ENCODE assay signal across 8 cellular contexts in genomic region chr11:110069158-110069737, GRCh38. TPM values are rescaled to one million over a fixed set of nuclear protein-coding genes. Genes with fewer than 3 reads are reported as not detected.
DNase-seq lines count a peak whose midpoint lies in the region; ATAC-seq and TF ChIP-seq lines count a peak whose summit lies in the region.

No MANE protein-coding gene starts in this region.

- peaks cover 8% of the 10 kb centered on the region for H3K4me1 Mint-ChIP-seq in endothelial cell (ENCODE audit: unreplicated experiment)
- H3K4me1 Mint-ChIP-seq in activated naive CD8-positive, alpha-beta T cell treated with anti-CD3 and anti-CD28 coated beads for 36 hours, result no peaks in the 10 kb centered on the region

- no peaks in the 10 kb centered on the region for H3K9me3 ChIP-seq in psoas muscle

- H3K27me3 Mint-ChIP-seq in endothelial cell (ENCODE audit: unreplicated experiment), result no peaks in the 10 kb centered on the region
- H3K27me3 Mint-ChIP-seq in activated naive CD8-positive, alpha-beta T cell treated with anti-CD3 and anti-CD28 coated beads for 36 hours, result peaks cover 19% of the 10 kb centered on the region

- TF ChIP-seq CTCF in endothelial cell (IDR thresholded peaks at IDR 0.05; ENCODE audit: unreplicated experiment) (no peak), psoas muscle (IDR thresholded peaks at IDR 0.05) (no peak), GM13977 (IDR thresholded peaks at IDR 0.05; ENCODE audit: extremely low read depth, insufficient read depth, missing control alignments) (no peak)

- H3K4me3 ChIP-seq in psoas muscle, result no peak overlapping the region

- H3K9me3 Mint-ChIP-seq in endothelial cell (ENCODE audit: unreplicated experiment), result no peaks in the 10 kb centered on the region
- no peaks in the 10 kb centered on the region for H3K9me3 Mint-ChIP-seq in activated naive CD8-positive, alpha-beta T cell treated with anti-CD3 and anti-CD28 coated beads for 36 hours

- DNase-seq in NCI-H146 (lab: John Stamatoyannopoulos, UW) (peak; percentile 7), NCI-H146 treated with DMSO at 0.1 percent for 48 hours (lab: John Stamatoyannopoulos, UW; ENCODE audit: unreplicated experiment) (no peak), NOMO-1 (lab: John Stamatoyannopoulos, UW; ENCODE audit: unreplicated experiment in 2 of 2) (peak; percentile 65 to 73), endothelial cell (ENCODE audit: low spot score) (peak; percentile 9), psoas muscle (peak; percentile 64 to 86), GM13977 (ENCODE audit: low spot score) (no peak)
- no peak for DNase-seq in stimulated activated CD4-positive, alpha-beta T cell treated with anti-CD3 and anti-CD28 coated beads, Interleukin-4, amount 100 ng/mL, for 4 hours
- DNase-seq in activated naive CD8-positive, alpha-beta T cell treated with anti-CD3 and anti-CD28 coated beads for 36 hours, result no peak

- H3K36me3 Mint-ChIP-seq in endothelial cell (ENCODE audit: low read depth, unreplicated experiment), result no peaks in the 10 kb centered on the region
- H3K36me3 Mint-ChIP-seq in activated naive CD8-positive, alpha-beta T cell treated with anti-CD3 and anti-CD28 coated beads for 36 hours, result no peaks in the 10 kb centered on the region

- WGBS in psoas muscle, 3 donors, result 8 to 13% (median 10%) methylated on average over 7 of the region's 7 CpGs

- in situ Hi-C loops in GM13977 (cut with MboI; ENCODE audit: low pct_unique_long_range_greater_than_20kb, low sequenced_read_pairs, unreplicated experiment), result no loop called here

- no peaks in the 10 kb centered on the region for H3K36me3 ChIP-seq in psoas muscle (ENCODE audit: insufficient read depth in 1 of 2, low read depth in 1 of 2)

- peaks cover 19% of the 10 kb centered on the region for H3K4me1 ChIP-seq in psoas muscle

- peak overlapping the region; percentile 84 for H3K27ac Mint-ChIP-seq in endothelial cell (ENCODE audit: unreplicated experiment)
- no peak overlapping the region for H3K27ac Mint-ChIP-seq in activated naive CD8-positive, alpha-beta T cell treated with anti-CD3 and anti-CD28 coated beads for 36 hours

- H3K27ac ChIP-seq in psoas muscle, result peak overlapping the region; percentile 80

- H3K4me3 Mint-ChIP-seq in endothelial cell (ENCODE audit: unreplicated experiment), result no peak overlapping the region
- H3K4me3 Mint-ChIP-seq in activated naive CD8-positive, alpha-beta T cell treated with anti-CD3 and anti-CD28 coated beads for 36 hours, result no peak overlapping the region

- peak; percentile 89 to 96 (median 93) for ATAC-seq in psoas muscle

- H3K27me3 ChIP-seq in psoas muscle (ENCODE audit: insufficient read depth in 3 of 3, low read length in 2 of 3), result no peaks in the 10 kb centered on the region

- intact Hi-C loops in psoas muscle (cut with DNase I), result loop anchor here in 1 of 2 donors (5.0 kb wide), 1 partner anchor 67 kb away; no protein-coding TSS in a partner anchor

RNA-seq across cellular contexts. Expression of gene ZC3H12C, which starts 23.9 kb away (rescaled TPM):
- total RNA-seq in endothelial cell (ENCODE audit: unreplicated experiment), result 6.4 TPM
- total RNA-seq in psoas muscle, result 10 to 100 TPM; 17.5 to 27.4 (median 20.7) TPM
- polyA plus RNA-seq in psoas muscle, result 1 to 10 TPM; 2.3 to 10.0 (median 2.5) TPM
- under 1 TPM; 0.10 to 0.20 TPM for total RNA-seq in activated naive CD8-positive, alpha-beta T cell treated with anti-CD3 and anti-CD28 coated beads for 36 hours

Comparison
In these comparisons a context has a peak if more than half of its experiments do, and no peak if none do; other contexts are left out.
1. DNase-seq: peak in NCI-H146 (single experiment), NOMO-1 (2 of 2), endothelial cell (single experiment) and psoas muscle (2 of 2); none in NCI-H146 treated with DMSO at 0.1 percent for 48 hours (single experiment), stimulated activated CD4-positive, alpha-beta T cell treated with anti-CD3 and anti-CD28 coated beads, Interleukin-4, amount 100 ng/mL, for 4 hours (0 of 2), GM13977 (single experiment) and activated naive CD8-positive, alpha-beta T cell treated with anti-CD3 and anti-CD28 coated beads for 36 hours (single experiment).